16 cellular contexts compared by ENCODE assay signal in the genomic region with DNA sequence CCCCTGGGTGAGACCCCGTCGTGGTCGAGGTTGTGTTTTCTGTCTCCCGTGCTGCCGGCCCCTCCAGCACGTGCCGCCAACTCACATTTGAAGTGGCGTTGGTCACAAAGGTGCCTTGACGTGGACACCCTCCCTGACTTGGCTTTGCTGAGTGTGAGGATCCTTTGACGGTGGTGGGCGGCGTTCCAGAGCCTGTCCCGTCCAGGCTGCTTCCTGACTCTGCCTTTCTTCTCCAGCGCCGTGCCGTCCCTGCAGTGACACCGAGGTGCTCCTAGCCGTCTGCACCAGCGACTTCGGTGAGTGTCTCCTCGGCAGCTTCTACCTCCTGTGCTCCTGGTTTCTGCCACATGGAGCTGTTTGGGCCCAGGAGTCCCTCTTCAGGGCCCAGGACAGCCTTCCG. TPM values are rescaled to one million over a fixed set of nuclear protein-coding genes. Genes with fewer than 3 reads are reported as not detected.
DNase-seq lines count a peak whose midpoint lies in the region; ATAC-seq and TF ChIP-seq lines count a peak whose summit lies in the region.
"Had no signal": no experiment of that assay in that cellular context is flagged by ENCODE, and none has a peak within 500 bp of the region (broad histone marks: within the 10 kb centered on the region; RNA-seq: fewer than 3 reads in every experiment).

No MANE protein-coding gene starts in this region.

- H3K27me3 ChIP-seq in right atrium auricular region (no peaks in the 10 kb centered on the region), heart right ventricle (peaks cover 0 to 5% (median 0%) of the 10 kb centered on the region in 7 donors), neuronal stem cell (ENCODE audit: control insufficient read depth in 3 of 3, insufficient read depth in 3 of 3, low read depth in 1 of 3, low read length in 3 of 3) (no peaks in the 10 kb centered on the region), BE2C (no peaks in the 10 kb centered on the region)

- H3K27ac Mint-ChIP-seq in effector memory CD8-positive, alpha-beta T cell: peak overlapping the region; percentile 77 to 90

- H3K4me3 ChIP-seq in right atrium auricular region: no peak overlapping the region
- no peak overlapping the region for H3K4me3 ChIP-seq in heart right ventricle
- no peak overlapping the region for H3K4me3 ChIP-seq in neuronal stem cell (ENCODE audit: low read length in 2 of 2)
- no peak overlapping the region for H3K4me3 ChIP-seq in BE2C (ENCODE audit: low read depth, low read length)

- H3K18ac ChIP-seq in neuronal stem cell (ENCODE audit: low read length): peak overlapping the region; percentile 38

- H3K27ac ChIP-seq in right atrium auricular region: peak overlapping the region; percentile 33 to 76
- H3K27ac ChIP-seq in heart right ventricle: peak overlapping the region in 3 of 10 donors; percentile 1 to 45 (median 10)
- no peak overlapping the region for H3K27ac ChIP-seq in neuronal stem cell (replicated peaks; ENCODE audit: low read length)
- H3K27ac ChIP-seq: C4-2B had no signal

- no peak overlapping the region for H3K14ac ChIP-seq in neuronal stem cell (ENCODE audit: low read length)

- H3K9me3 Mint-ChIP-seq in effector memory CD8-positive, alpha-beta T cell: no peaks in the 10 kb centered on the region

- H2AFZ ChIP-seq in neuronal stem cell (ENCODE audit: low read length): no peak overlapping the region

- peak overlapping the region; percentile 58 for H2BK15ac ChIP-seq in neuronal stem cell (ENCODE audit: low read length)

- no peak overlapping the region for H4K8ac ChIP-seq in neuronal stem cell (ENCODE audit: low read depth, low read length)

- H2BK12ac ChIP-seq in neuronal stem cell (ENCODE audit: low read length): peak overlapping the region; percentile 22

- no peaks in the 10 kb centered on the region for H3K27me3 Mint-ChIP-seq in effector memory CD8-positive, alpha-beta T cell

- DNase-seq in right atrium auricular region (ENCODE audit: low spot score) (no peak), heart right ventricle (no peak), neuronal stem cell (ENCODE audit: low spot score) (no peak), DMS153 (lab: John Stamatoyannopoulos, UW) (no peak), BE2C (no peak)
- DNase-seq in effector memory CD8-positive, alpha-beta T cell: no peak
- no peak for DNase-seq in activated CD4-positive, alpha-beta T cell treated with anti-CD3 and anti-CD28 coated beads for 4 hours
- no peak for DNase-seq in stimulated activated CD4-positive, alpha-beta T cell treated with anti-CD3 and anti-CD28 coated beads, Interleukin-12 subunit alpha, Interleukin-12 subunit beta, amount 100 ng/mL, for 4 hours
- DNase-seq: COR-L47, DMS53, NCI-H1436, NCI-H2029 treated with DMSO at 0.1 percent for 48 hours, NCI-H2227 treated with DMSO at 0.1 percent for 48 hours, NCI-H526 treated with DMSO at 0.1 percent for 48 hours had no signal

- H4K91ac ChIP-seq in neuronal stem cell (ENCODE audit: low read depth, low read length, poor library complexity): no peak overlapping the region

- H3K36me3 Mint-ChIP-seq in effector memory CD8-positive, alpha-beta T cell (ENCODE audit: insufficient read depth): peaks cover 90% of the 10 kb centered on the region

- H3K4me3 Mint-ChIP-seq in effector memory CD8-positive, alpha-beta T cell: no peak overlapping the region

- H3K4me1 ChIP-seq in right atrium auricular region (peaks cover 0 to 60% of the 10 kb centered on the region in 2 donors), heart right ventricle (peaks cover 15 to 50% (median 35%) of the 10 kb centered on the region in 9 donors), neuronal stem cell (ENCODE audit: control insufficient read depth in 2 of 2, insufficient read depth in 1 of 2, low read depth in 1 of 2, low read length in 2 of 2) (peaks cover 0 to 8% of the 10 kb centered on the region in 2 donors), BE2C (no peaks in the 10 kb centered on the region)

- no peak for ATAC-seq in heart right ventricle
- ATAC-seq in effector memory CD8-positive, alpha-beta T cell (replicated peaks): no peak
- ATAC-seq: HCT116 had no signal

- no peak overlapping the region for H3K4me2 ChIP-seq in neuronal stem cell (ENCODE audit: insufficient read depth, low read length, poor library complexity, severe bottlenecking)

- H2BK120ac ChIP-seq in neuronal stem cell (ENCODE audit: low read depth, low read length): no peak overlapping the region

- no peak overlapping the region for H2BK5ac ChIP-seq in neuronal stem cell (ENCODE audit: low read length)

- H3K79me1 ChIP-seq in neuronal stem cell (ENCODE audit: low read depth, low read length): peaks cover 9% of the 10 kb centered on the region

- H3K9me3 ChIP-seq in right atrium auricular region (no peaks in the 10 kb centered on the region), heart right ventricle (no peaks in the 10 kb centered on the region), neuronal stem cell (replicated peaks in 1 of 2; ENCODE audit: control insufficient read depth in 2 of 2, insufficient read depth in 1 of 2, low read depth in 1 of 2, low read length in 2 of 2) (no peaks in the 10 kb centered on the region), BE2C (no peaks in the 10 kb centered on the region)

- intact Hi-C loops in heart right ventricle (cut with DNase I): no loop called here

- TF ChIP-seq CTCF in right atrium auricular region (IDR thresholded peaks at IDR 0.05): no peak
- TF ChIP-seq CTCF in heart right ventricle (IDR thresholded peaks at IDR 0.05): no peak
- TF ChIP-seq CTCF in BE2C (IDR thresholded peaks at IDR 0.05; ENCODE audit: low read depth, low read length): no peak

- peak overlapping the region; percentile 86 for H2AK5ac ChIP-seq in neuronal stem cell (ENCODE audit: low read depth, low read length)

- H3K9ac ChIP-seq in neuronal stem cell (ENCODE audit: low read depth, low read length, poor library complexity): no peak overlapping the region

- peak overlapping the region; percentile 60 for H3K23ac ChIP-seq in neuronal stem cell (ENCODE audit: low read depth, low read length, poor library complexity)

- peaks cover 10 to 15% of the 10 kb centered on the region in 2 donors for H3K4me1 Mint-ChIP-seq in effector memory CD8-positive, alpha-beta T cell (ENCODE audit: low read depth in 2 of 2)

- peaks cover 51% of the 10 kb centered on the region for H3K36me3 ChIP-seq in right atrium auricular region
- peaks cover 0 to 83% (median 17%) of the 10 kb centered on the region in 9 donors for H3K36me3 ChIP-seq in heart right ventricle
- H3K36me3 ChIP-seq in neuronal stem cell (replicated peaks in 1 of 2; ENCODE audit: control insufficient read depth in 2 of 2, insufficient read depth in 2 of 2, low read length in 2 of 2): peaks cover 19 to 48% of the 10 kb centered on the region in 2 donors
- no peaks in the 10 kb centered on the region for H3K36me3 ChIP-seq in BE2C

- 57 to 71% methylated on average over 22 of the region's 22 CpGs for WGBS in heart right ventricle, 2 donors
- no CpG with 5 or more reads among the region's 22 CpGs for WGBS in neuronal stem cell (ENCODE audit: extremely low coverage in 2 of 2, insufficient read length in 2 of 2, insufficient replicate concordance in 1 of 2), 2 donors

- H3K4ac ChIP-seq in neuronal stem cell (ENCODE audit: low read length): no peak overlapping the region

RNA-seq across cellular contexts. Expression of a gene that starts 13.5 kb away (rescaled TPM):
- total RNA-seq in right atrium auricular region (100 to 1,000 TPM in 1 of 2 donors, 10 to 100 TPM in 1; 62.9 to 104 TPM), heart right ventricle (10 to 100 TPM; 56.0 to 90.1 (median 70.9) TPM)
- polyA plus RNA-seq in heart right ventricle: 100 to 1,000 TPM in 1 of 2 donors, 10 to 100 TPM in 1; 39.0 to 134 TPM
- 12.8 TPM for polyA plus RNA-seq in neuronal stem cell (2013, experiment 1 of 2)
- polyA plus RNA-seq in neuronal stem cell (2013, experiment 2 of 2): 14.7 TPM
- 25.8 TPM for polyA plus RNA-seq in BE2C (2012; ENCODE audit: insufficient read depth, insufficient read length, low read depth)
